Comparison of ENCODE assay signal across 17 cellular contexts in the genomic region with DNA sequence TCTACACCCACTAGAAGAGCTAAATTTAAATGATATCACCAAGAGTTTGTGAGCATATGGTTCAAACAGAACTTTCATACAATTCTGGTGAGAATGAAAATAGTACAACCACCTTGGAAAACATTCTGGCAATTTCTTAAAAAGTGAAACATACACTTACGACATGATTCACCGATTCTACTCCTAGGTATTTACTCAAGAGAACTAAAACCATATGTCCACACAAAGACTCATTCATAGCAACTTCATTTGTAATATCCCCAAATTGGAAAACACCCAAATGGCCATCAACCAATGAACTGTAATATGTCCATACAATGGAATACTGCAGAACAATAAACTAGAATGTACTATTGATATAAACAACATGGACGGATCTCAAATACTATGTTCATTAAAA. TPM values are rescaled to one million over a fixed set of nuclear protein-coding genes. Genes with fewer than 3 reads are reported as not detected.
DNase-seq lines count a peak whose midpoint lies in the region; ATAC-seq and TF ChIP-seq lines count a peak whose summit lies in the region.
"Had no signal": no experiment of that assay in that cellular context is flagged by ENCODE, and none has a peak within 500 bp of the region (broad histone marks: within the 10 kb centered on the region; RNA-seq: fewer than 3 reads in every experiment).

No MANE protein-coding gene starts in this region.

- H3K27ac ChIP-seq in SJSA1 (peak overlapping the region; percentile 86), epithelial cell of prostate (no peak overlapping the region), osteoblast (ENCODE audit: low read depth, low read length) (peak overlapping the region; percentile 77)

- intact Hi-C loops in sciatic nerve (cut with DNase I), result no loop called here

- no peak overlapping the region for H2AFZ ChIP-seq in osteoblast (ENCODE audit: low read length)

- peak; percentile 90 for DNase-seq in ELR (ENCODE audit: low read depth)
- DNase-seq in SJSA1 (ENCODE audit: low read depth in 1 of 2, low spot score in 2 of 2), result peak in 1 of 2 experiments; percentile 87
- peak; percentile 39 for DNase-seq in epithelial cell of prostate (ENCODE audit: low read depth, low spot score)
- no peak for DNase-seq in osteoblast (ENCODE audit: insufficient read length, low spot score, missing footprints)
- no peak for DNase-seq in stimulated activated CD4-positive, alpha-beta T cell treated with anti-CD3 and anti-CD28 coated beads, Interleukin-2, amount 100 ng/mL, for 24 hours
- DNase-seq in activated CD4-positive, alpha-beta T cell treated with anti-CD3 and anti-CD28 coated beads for 1 hour, result no peak
- no peak for DNase-seq in retina
- DNase-seq in sciatic nerve (ENCODE audit: low spot score), result no peak
- DNase-seq: activated B cell treated with CpG ODN at 0.5 μM for 24 hours; activated CD8-positive, alpha-beta memory T cell treated with anti-CD3 and anti-CD28 coated beads, Interleukin-2, amount 50 U/mL, for 4 hours; CD8-positive, alpha-beta T cell; kidney glomerular epithelial cell; NCI-H2107 had no signal

- peaks cover 3% of the 10 kb centered on the region for H4K20me1 ChIP-seq in osteoblast (ENCODE audit: insufficient read depth, low read length)

- TF ChIP-seq CTCF in osteoblast (IDR thresholded peaks at IDR 0.05; ENCODE audit: extremely low read depth, low read depth, low read length), result no peak

- H3K9me3 ChIP-seq in SJSA1 (replicated peaks) (no peaks in the 10 kb centered on the region), osteoblast (ENCODE audit: low read depth, low read length) (no peaks in the 10 kb centered on the region)
- H3K9me3 ChIP-seq: HAP-1, right atrium auricular region had no signal

- H3K27me3 ChIP-seq in SJSA1 (replicated peaks) (no peaks in the 10 kb centered on the region), osteoblast (ENCODE audit: insufficient read depth, low read length) (no peaks in the 10 kb centered on the region)
- H3K27me3 ChIP-seq: right atrium auricular region had no signal

- H3K4me3 ChIP-seq in SJSA1 (no peak overlapping the region), osteoblast (ENCODE audit: insufficient read depth, low read length) (peak overlapping the region; percentile 4)
- H3K4me3 ChIP-seq: HAP-1, right atrium auricular region had no signal

- peak overlapping the region; percentile 72 for H3K4me2 ChIP-seq in osteoblast (ENCODE audit: insufficient read depth, low read length)

- H3K36me3 ChIP-seq in SJSA1 (peaks cover 46% of the 10 kb centered on the region), osteoblast (ENCODE audit: insufficient read depth, low read length) (peaks cover 46% of the 10 kb centered on the region)

- peaks cover 52% of the 10 kb centered on the region for H3K79me2 ChIP-seq in osteoblast (ENCODE audit: insufficient read depth, low read length)

- H3K4me1 ChIP-seq in SJSA1 (replicated peaks) (peaks cover 40% of the 10 kb centered on the region), osteoblast (ENCODE audit: insufficient read depth, low read length) (peaks cover 33% of the 10 kb centered on the region)
- H3K4me1 ChIP-seq: HAP-1 had no signal

- no peak for ATAC-seq in sciatic nerve
- ATAC-seq: CD8-positive, alpha-beta T cell had no signal

RNA-seq across cellular contexts. Expression of a gene that starts 51.2 kb away (rescaled TPM):
- total RNA-seq in SJSA1 (2014; rRNA removed; shearing (Covaris generic)), result not detected in 2 replicates
- total RNA-seq in osteoblast (not detected in 2 replicates), sciatic nerve (not detected)
- total RNA-seq: activated B cell treated with CpG ODN at 0.5 μM for 24 hours; CD8-positive, alpha-beta T cell; dermis microvascular lymphatic vessel endothelial cell; myocyte; right atrium auricular region had no signal

Comparison
In these comparisons a context has a peak if more than half of its experiments do, and no peak if none do; other contexts are left out.
1. DNase-seq: peak in ELR (single experiment) and epithelial cell of prostate (single experiment); none in osteoblast (single experiment), stimulated activated CD4-positive, alpha-beta T cell treated with anti-CD3 and anti-CD28 coated beads, Interleukin-2, amount 100 ng/mL, for 24 hours (0 of 2), activated CD4-positive, alpha-beta T cell treated with anti-CD3 and anti-CD28 coated beads for 1 hour (single experiment), retina (single experiment) and sciatic nerve (single experiment).